In genomic region chr18:59518705-59519104, GRCh38 we compare ENCODE assay signal across 29 cellular contexts.
"Had no signal": no experiment of that assay in that cellular context is flagged by ENCODE, and none has a peak within 500 bp of the region (broad histone marks: within the 10 kb centered on the region; RNA-seq: fewer than 3 reads in every experiment).

No MANE protein-coding gene starts in this region.

- H3K27ac Mint-ChIP-seq: activated CD4-positive, alpha-beta T cell treated with anti-CD3 and anti-CD28 coated beads, Interleukin-2, amount 10 ng/mL, durations not matched to agents 24 days and 14 days; activated CD8-positive, alpha-beta T cell treated with anti-CD3 and anti-CD28 coated beads for 36 hours; activated naive CD4-positive, alpha-beta T cell treated with anti-CD3 and anti-CD28 coated beads, Interleukin-2, amount 50 U/mL, for 72 hours; activated T-helper 2 cell treated with anti-CD3 and anti-CD28 coated beads, Interferon-gamma antibody, Interleukin-2, Interleukin-4, amounts not matched to agents 10 μg/mL and 5 μg/mL and 100 μg/mL, durations not matched to agents 14 hours and 24 hours and 36 hours; T-helper 1 cell treated with Interleukin-12 subunit alpha and Interleukin-12 subunit beta and Interleukin-4 antibody, amounts not matched to agents 30 μg/mL and 1 μg/mL, for 36 hours; T-helper 2 cell treated with Interferon-gamma antibody and Interleukin-4, amounts not matched to agents 5 μg/mL and 100 μg/mL, for 36 hours had no signal

- H3K27ac ChIP-seq: adrenal gland, body of pancreas, breast epithelium had no signal

- H3K4me3 ChIP-seq: adrenal gland, body of pancreas, breast epithelium, MG63 had no signal

- H3K36me3 Mint-ChIP-seq: activated naive CD4-positive, alpha-beta T cell treated with anti-CD3 and anti-CD28 coated beads, Interleukin-2, amount 50 U/mL, for 72 hours had no signal

- H3K4me1 ChIP-seq: breast epithelium had no signal

- H3K9me3 Mint-ChIP-seq: activated CD4-positive, alpha-beta T cell treated with anti-CD3 and anti-CD28 coated beads, Interleukin-2, amount 10 ng/mL, durations not matched to agents 24 days and 14 days; activated CD8-positive, alpha-beta T cell treated with anti-CD3 and anti-CD28 coated beads for 36 hours; activated naive CD4-positive, alpha-beta T cell treated with anti-CD3 and anti-CD28 coated beads, Interleukin-2, amount 50 U/mL, for 72 hours; activated T-helper 2 cell treated with anti-CD3 and anti-CD28 coated beads, Interferon-gamma antibody, Interleukin-2, Interleukin-4, amounts not matched to agents 10 μg/mL and 5 μg/mL and 100 μg/mL, durations not matched to agents 14 hours and 24 hours and 36 hours; T-helper 1 cell treated with Interleukin-12 subunit alpha and Interleukin-12 subunit beta and Interleukin-4 antibody, amounts not matched to agents 30 μg/mL and 1 μg/mL, for 36 hours; T-helper 2 cell treated with Interferon-gamma antibody and Interleukin-4, amounts not matched to agents 5 μg/mL and 100 μg/mL, for 36 hours had no signal

- ATAC-seq: activated CD8-positive, alpha-beta T cell treated with anti-CD3 and anti-CD28 coated beads for 36 hours; activated naive CD4-positive, alpha-beta T cell treated with anti-CD3 and anti-CD28 coated beads, Interleukin-2, amount 50 U/mL, for 72 hours; body of pancreas; Panc1 had no signal

- H3K36me3 ChIP-seq: adrenal gland, breast epithelium had no signal

- H3K4me1 Mint-ChIP-seq: activated CD4-positive, alpha-beta T cell treated with anti-CD3 and anti-CD28 coated beads, Interleukin-2, amount 10 ng/mL, durations not matched to agents 24 days and 14 days had no signal

- H3K27me3 ChIP-seq: adrenal gland, body of pancreas, breast epithelium, MG63 had no signal

- DNase-seq: activated CD4-positive, alpha-beta T cell treated with anti-CD3 and anti-CD28 coated beads, Interleukin-2, amount 10 ng/mL, durations not matched to agents 24 days and 14 days; activated CD4-positive, alpha-beta T cell treated with anti-CD3 and anti-CD28 coated beads, Interleukin-2, amount 50 U/mL, for 4 hours; activated CD8-positive, alpha-beta T cell treated with anti-CD3 and anti-CD28 coated beads for 36 hours; activated gamma-delta T cell; activated naive CD4-positive, alpha-beta T cell treated with Interleukin-2 at 50 U/mL for 16 hours; activated T-cell treated with anti-CD3 and anti-CD28 coated beads, Interleukin-2, amount 50 U/mL, for 1 hour; adrenal gland; body of pancreas; Karpas-422; MG63; NCI-H1048; NCI-H1105 treated with DMSO at 0.1 percent for 48 hours; NCI-H1436; NCI-H1694; NCI-H1930; NCI-H2081 treated with DMSO at 0.1 percent for 48 hours; NCI-H226; NCI-H446 treated with DMSO at 0.1 percent for 48 hours; NCI-H524; NCI-H69; NCI-H82; RPMI8226; SIG-M5 had no signal

- H3K4me3 Mint-ChIP-seq: activated CD4-positive, alpha-beta T cell treated with anti-CD3 and anti-CD28 coated beads, Interleukin-2, amount 10 ng/mL, durations not matched to agents 24 days and 14 days; activated CD8-positive, alpha-beta T cell treated with anti-CD3 and anti-CD28 coated beads for 36 hours; T-helper 1 cell treated with Interleukin-12 subunit alpha and Interleukin-12 subunit beta and Interleukin-4 antibody, amounts not matched to agents 30 μg/mL and 1 μg/mL, for 36 hours; T-helper 2 cell treated with Interferon-gamma antibody and Interleukin-4, amounts not matched to agents 5 μg/mL and 100 μg/mL, for 36 hours had no signal

- H3K9me3 ChIP-seq: adrenal gland, body of pancreas, breast epithelium, MG63 had no signal

- H3K27me3 Mint-ChIP-seq: activated CD4-positive, alpha-beta T cell treated with anti-CD3 and anti-CD28 coated beads, Interleukin-2, amount 10 ng/mL, durations not matched to agents 24 days and 14 days had no signal
